ENCODE assay signal across 1 cellular context in the genomic region with DNA sequence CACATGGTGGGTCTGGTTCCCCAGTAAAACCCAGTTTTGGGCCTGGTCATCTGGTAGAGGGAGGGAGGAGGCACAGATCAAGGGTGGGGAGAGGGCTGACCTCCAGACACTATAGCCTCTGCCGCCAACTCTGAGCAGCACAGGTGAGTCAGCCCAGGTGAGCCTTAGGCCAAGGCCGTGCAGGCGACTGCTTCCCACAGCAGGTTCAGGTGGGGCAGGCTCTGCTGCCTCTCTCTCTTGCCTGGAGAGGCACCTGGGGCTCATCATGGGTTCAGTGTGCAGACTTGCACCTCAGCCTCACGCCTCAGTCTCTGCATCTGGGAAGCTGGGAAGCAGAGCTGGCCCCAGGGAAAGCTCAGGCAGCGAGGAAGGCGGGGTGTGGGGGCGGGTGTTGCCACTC.
TF ChIP-seq lines count a peak whose summit lies in the region.

No MANE protein-coding gene starts in this region.

TF ChIP-seq in GM23338, 12 proteins besides CTCF, POLR2A, EP300 and RAD21 (continued from another document):
- TF ChIP-seq EZH2phosphoT487 (IDR thresholded peaks at IDR 0.05; ENCODE audit: unreplicated experiment): no peak
- TF ChIP-seq NANOG (IDR thresholded peaks at IDR 0.05; ENCODE audit: borderline replicate concordance): no peak
- TF ChIP-seq JUNB (IDR thresholded peaks at IDR 0.05; ENCODE audit: unreplicated experiment): no peak
